Comparison of ENCODE assay signal across 8 cellular contexts in the genomic region with DNA sequence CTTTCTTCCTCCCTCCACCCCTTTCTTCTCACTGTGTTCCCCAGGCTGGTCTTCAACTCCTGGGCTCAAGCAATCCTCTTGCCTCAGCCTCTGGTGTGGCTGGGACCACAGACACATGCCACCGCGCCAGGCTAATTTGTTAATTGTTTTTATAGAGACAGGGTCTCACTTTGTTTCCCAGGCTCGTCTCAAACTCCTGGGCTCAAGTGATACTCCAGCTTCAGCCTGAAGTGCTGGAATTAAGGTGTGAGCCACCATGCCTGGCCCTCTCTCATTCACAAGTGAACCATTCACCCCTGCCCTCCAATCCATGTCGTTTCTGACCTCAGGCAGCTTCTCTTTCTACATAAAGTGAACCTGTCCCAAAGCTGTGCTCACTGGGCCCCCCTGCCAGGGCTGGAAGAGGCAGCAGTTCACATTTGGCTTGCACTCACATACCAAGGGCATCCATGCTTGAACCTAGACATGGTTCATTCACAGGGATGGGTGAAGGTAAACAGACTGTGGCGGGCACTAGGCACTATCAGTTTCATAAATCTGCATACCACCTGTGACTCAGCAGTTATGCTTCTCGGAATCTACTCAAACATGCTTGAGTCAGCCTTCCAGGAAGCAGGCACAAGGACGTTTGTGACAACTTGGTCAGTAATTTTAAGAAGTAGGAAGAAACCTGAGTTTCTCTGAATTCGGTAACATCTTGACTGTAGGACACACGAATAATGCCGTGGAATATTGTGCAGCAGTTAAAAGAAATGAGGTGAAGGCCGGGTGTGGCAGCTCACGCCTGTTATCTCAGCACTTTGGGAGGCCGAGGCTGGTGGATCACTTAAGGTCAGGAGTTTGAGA. TPM values are rescaled to one million over a fixed set of nuclear protein-coding genes. Genes with fewer than 3 reads are reported as not detected.
DNase-seq lines count a peak whose midpoint lies in the region; ATAC-seq, FAIRE-seq and TF ChIP-seq lines count a peak whose summit lies in the region.

No MANE protein-coding gene starts in this region.

- H3K79me2 ChIP-seq in GM12878 (ENCODE audit: control insufficient read depth, insufficient read depth, low read length) = no peaks in the 10 kb centered on the region

- TF ChIP-seq CTCF in GM12878 (IDR thresholded peaks at IDR 0.05 in 2 of 3, conservative IDR thresholded peaks at IDR 0.05 in 1 of 3; ENCODE audit: control insufficient read depth in 2 of 3, extremely low read depth in 1 of 3, insufficient read depth in 1 of 3, low read depth in 3 of 3, low read length in 3 of 3) = no peak
- no peak for TF ChIP-seq CTCF in lung (IDR thresholded peaks at IDR 0.05; ENCODE audit: control extremely low read depth, extremely low read depth)
- TF ChIP-seq CTCF in tibial artery (IDR thresholded peaks at IDR 0.05) = no peak

- WGBS in GM12878 (ENCODE audit: insufficient coverage, insufficient replicate concordance, low lambda C conversion rate, missing lambda C conversion rate) = 9% methylated on average over 13 of the region's 13 CpGs
- WGBS in lung, 2 donors = 35 to 39% methylated on average over 13 of the region's 13 CpGs

- no peaks in the 10 kb centered on the region for H3K36me3 ChIP-seq in GM12878 (ENCODE audit: control insufficient read depth in 2 of 2, insufficient read depth in 2 of 2, low read length in 1 of 2)
- H3K36me3 ChIP-seq in lung (ENCODE audit: control insufficient read depth in 2 of 2, insufficient read depth in 2 of 2, low read length in 2 of 2) = peaks cover 0 to 3% of the 10 kb centered on the region in 2 donors
- peaks cover 9 to 44% (median 10%) of the 10 kb centered on the region in 3 donors for H3K36me3 ChIP-seq in tibial artery

- TF ChIP-seq POLR2A in GM12878 (IDR thresholded peaks at IDR 0.05; ENCODE audit: low read depth, low read length) = no peak

- CTCF ChIA-PET in GM12878 (lab: Yijun Ruan, JAX) = interaction anchor here (0.8 kb wide), 1 partner anchor 59 kb away, joined by 3 read pairs; no protein-coding TSS in a partner anchor

- DNase-seq in stimulated activated naive CD4-positive, alpha-beta T cell treated with Interleukin-2 at 50 U/mL for 16 hours (lab: John Stamatoyannopoulos, UW) = peak; percentile 70
- no peak for DNase-seq in stimulated activated naive CD4-positive, alpha-beta T cell (lab: John Stamatoyannopoulos, UW)
- DNase-seq in HS-5 (ENCODE audit: low read depth) (peak; percentile 90), SW 1271 (lab: John Stamatoyannopoulos, UW) (peak; percentile 65 to 86), GM12878 (ENCODE audit: low read depth, low spot score) (peak; percentile 86), lung (ENCODE audit: low spot score) (peak; percentile 77), tibial artery (peak in 1 of 2 donors; percentile 33)

- intact Hi-C loops in GM12878 (cut with micrococcal nuclease; ENCODE audit: unreplicated experiment) (loop anchor here (5.0 kb wide), 1 partner anchor 37 kb away; no protein-coding TSS in a partner anchor), tibial artery (cut with DNase I; ENCODE audit: low total_unique reads) (no loop called here)

- H3K4me3 ChIP-seq in GM12878 = 0 out of 2 replicates have a peak overlapping the region, but pooled peaks have one; percentile 5
- no peak overlapping the region for H3K4me3 ChIP-seq in lung
- H3K4me3 ChIP-seq in tibial artery = no peak overlapping the region

- H3K9me3 ChIP-seq in GM12878 (replicated peaks; ENCODE audit: control insufficient read depth, insufficient read depth, low read length) = no peaks in the 10 kb centered on the region
- no peaks in the 10 kb centered on the region for H3K9me3 ChIP-seq in lung (ENCODE audit: control insufficient read depth in 2 of 2, insufficient read depth in 1 of 2, low read length in 1 of 2)
- H3K9me3 ChIP-seq in tibial artery = no peaks in the 10 kb centered on the region

- BruUV-seq in GM12878 (replicated peaks; lab: Mats Ljungman, UMichigan) = no TSS peak

- no peaks in the 10 kb centered on the region for H3K27me3 ChIP-seq in GM12878 (replicated peaks in 1 of 2; ENCODE audit: control insufficient read depth in 2 of 2, insufficient read depth in 2 of 2, low read length in 1 of 2)
- H3K27me3 ChIP-seq in lung (ENCODE audit: control insufficient read depth, insufficient read depth) = no peaks in the 10 kb centered on the region
- H3K27me3 ChIP-seq in tibial artery = no peaks in the 10 kb centered on the region

- peaks cover 41% of the 10 kb centered on the region for H3K4me1 ChIP-seq in GM12878 (ENCODE audit: control insufficient read depth, insufficient read depth, low read length)
- peaks cover 0 to 6% of the 10 kb centered on the region in 2 donors for H3K4me1 ChIP-seq in lung (ENCODE audit: control insufficient read depth in 2 of 2, insufficient read depth in 2 of 2, low read length in 2 of 2)
- peaks cover 0 to 20% (median 8%) of the 10 kb centered on the region in 4 donors for H3K4me1 ChIP-seq in tibial artery

- no peak for TF ChIP-seq EP300 in GM12878 (IDR thresholded peaks at IDR 0.05; ENCODE audit: borderline replicate concordance in 1 of 2, control insufficient read depth in 1 of 2, low read depth in 2 of 2, low read length in 2 of 2)

- no peak for TF ChIP-seq RAD21 in GM12878 (IDR thresholded peaks at IDR 0.05; ENCODE audit: insufficient read depth, low read depth, low read length)

- peak; percentile 92 for FAIRE-seq in GM12878 (lab: Jason Lieb, UNC)

- SMC1A ChIA-PET in GM12878 (lab: Charles Lee; ENCODE audit: uncharacterized antibody, unreplicated experiment) = interaction anchor here (1.0 to 1.3 kb wide), 2 partner anchors 9 to 11 kb away, joined by 3 read pairs; no protein-coding TSS in a partner anchor

- H3K4me2 ChIP-seq in GM12878 (ENCODE audit: control insufficient read depth, insufficient read depth) = peak overlapping the region; percentile 75

- H4K20me1 ChIP-seq in GM12878 (ENCODE audit: control insufficient read depth, insufficient read depth) = no peaks in the 10 kb centered on the region

- ATAC-seq in GM12878 (peak; percentile 87), lung (ENCODE audit: insufficient read depth, low FRiP score) (peak; percentile 71), HG03039 (IDR thresholded peaks at IDR 0.05; ENCODE audit: unreplicated experiment) (no peak)

- H3K27ac ChIP-seq in GM12878 (ENCODE audit: control insufficient read depth, insufficient read depth) (peak overlapping the region; percentile 84), lung (ENCODE audit: low read depth in 1 of 2, low read length in 1 of 2) (peak overlapping the region in 1 of 2 donors; percentile 77), tibial artery (peak overlapping the region; percentile 39 to 58)

- in situ Hi-C loops in GM12878 (cut with MboI) = no loop called here

- peak overlapping the region; percentile 44; the same call in 1 of the 2 replicates for H3K9ac ChIP-seq in GM12878 (ENCODE audit: control insufficient read depth, insufficient read depth, low read length)

- RAD21 ChIA-PET in GM12878 (lab: Charles Lee; ENCODE audit: unreplicated experiment) = interaction anchor here (0.9 to 1.4 kb wide), 3 partner anchors 9 to 35 kb away, joined by 3 to 4 read pairs (median 3); no protein-coding TSS in a partner anchor

- peak overlapping the region; percentile 67 for H2AFZ ChIP-seq in GM12878 (ENCODE audit: control insufficient read depth, low read depth, low read length)

- POLR2A ChIA-PET in GM12878 (lab: Charles Lee) = interaction anchor here (0.6 to 0.7 kb wide), 3 partner anchors 24 to 124 kb away, joined by 3 to 8 read pairs (median 3); no protein-coding TSS in a partner anchor

RNA-seq across cellular contexts. Expression of a gene that starts 6.0 kb away (rescaled TPM):
- total RNA-seq in GM12878 (2013; cell fraction: nucleolus; rRNA removed) = 595 and 707 TPM in 2 replicates
- total RNA-seq in GM12878 (2014; rRNA removed) (84.7 and 105 TPM in 2 replicates), GM12878 (2014; rRNA removed; fragmentation: Illumina TruSeq; extraction: Trizol) (54.8 and 60.3 TPM in 2 replicates), GM12878 (2021) (129 and 145 TPM in 2 replicates), lung (100 to 1,000 TPM; 135 to 198 TPM)
- 66.3 TPM for polyA plus RNA-seq in GM12878 (2011; ENCODE audit: low read depth)
- polyA plus RNA-seq in GM12878 (2011; rRNA removed) (58.2 and 76.8 TPM in 2 replicates), GM12878 (2014; fragmentation: Illumina TruSeq; extraction: Trizol) (97.1 and 113 TPM in 2 replicates), GM12878 (2014; fragmentation: Nextera tagmentation; extraction: Ambion mirVana) (10 to 100 TPM; 18.6 to 23.6 TPM), GM12878 (2014; rRNA removed) (79.3 and 95.1 TPM in 2 replicates), GM12878 (2016; fragmentation: Nextera tagmentation; extraction: Ambion mirVana) (10 to 100 TPM; 52.4 to 53.6 TPM), lung (10 to 100 TPM; 67.0 to 76.7 TPM)
- 51.9 and 56.6 TPM in 2 replicates for polyA plus RNA-seq in GM12878 (2011; cell fraction: cytosol; rRNA removed)
- 460 and 635 TPM in 2 replicates for polyA plus RNA-seq in GM12878 (2011; cell fraction: nucleus; rRNA removed)
- polyA plus RNA-seq in GM12878 (2012) = 82.0 and 104 TPM in 2 replicates
- 191 and 202 TPM in 2 replicates for polyA minus RNA-seq in GM12878 (2011; rRNA and poly(A)+ RNA removed)
- polyA minus RNA-seq in GM12878 (2011; cell fraction: cytosol; rRNA and poly(A)+ RNA removed) = 72.8 and 86.2 TPM in 2 replicates
- polyA minus RNA-seq in GM12878 (2011; cell fraction: nucleus; rRNA and poly(A)+ RNA removed) = 196 and 291 TPM in 2 replicates

RNA-seq across cellular contexts. Expression of a gene that starts 34.4 kb away (rescaled TPM):
- total RNA-seq in GM12878 (2013; cell fraction: nucleolus; rRNA removed) = 14.5 and 18.3 TPM in 2 replicates
- total RNA-seq in GM12878 (2014; rRNA removed) (2.1 and 3.3 TPM in 2 replicates), GM12878 (2014; rRNA removed; fragmentation: Illumina TruSeq; extraction: Trizol) (0.46 and 0.54 TPM in 2 replicates), GM12878 (2021) (1.5 and 2.2 TPM in 2 replicates), lung (10 to 100 TPM; 27.8 to 34.2 TPM)
- polyA plus RNA-seq in GM12878 (2011; ENCODE audit: low read depth) = 2.1 TPM
- polyA plus RNA-seq in GM12878 (2011; rRNA removed) (0.36 and 0.65 TPM in 2 replicates), GM12878 (2014; fragmentation: Illumina TruSeq; extraction: Trizol) (0.22 and 0.73 TPM in 2 replicates), GM12878 (2014; fragmentation: Nextera tagmentation; extraction: Ambion mirVana) (under 1 TPM in 1 of 2 experiments, not detected in 1; 0.05 TPM), GM12878 (2014; rRNA removed) (4.1 TPM in 2 replicates), GM12878 (2016; fragmentation: Nextera tagmentation; extraction: Ambion mirVana) (1 to 10 TPM; 1.2 to 2.2 TPM), lung (10 to 100 TPM; 25.0 to 37.0 TPM)
- 1.0 and 1.4 TPM in 2 replicates for polyA plus RNA-seq in GM12878 (2011; cell fraction: cytosol; rRNA removed)
- 12.5 and 13.2 TPM in 2 replicates for polyA plus RNA-seq in GM12878 (2011; cell fraction: nucleus; rRNA removed)
- 4.4 and 5.4 TPM in 2 replicates for polyA plus RNA-seq in GM12878 (2012)
- 0.44 and 0.46 TPM in 2 replicates for polyA minus RNA-seq in GM12878 (2011; rRNA and poly(A)+ RNA removed)
- polyA minus RNA-seq in GM12878 (2011; cell fraction: cytosol; rRNA and poly(A)+ RNA removed) = not detected in 2 replicates
- 2.8 and 4.0 TPM in 2 replicates for polyA minus RNA-seq in GM12878 (2011; cell fraction: nucleus; rRNA and poly(A)+ RNA removed)

RNA-seq across cellular contexts. Expression of a gene that starts 34.5 kb away (rescaled TPM):
- total RNA-seq in GM12878 (2013; cell fraction: nucleolus; rRNA removed) = 53.8 and 65.3 TPM in 2 replicates
- total RNA-seq in GM12878 (2014; rRNA removed) (4.4 and 4.5 TPM in 2 replicates), GM12878 (2014; rRNA removed; fragmentation: Illumina TruSeq; extraction: Trizol) (3.4 and 3.9 TPM in 2 replicates), GM12878 (2021) (12.0 and 16.0 TPM in 2 replicates), lung (10 to 100 TPM; 27.5 to 75.1 TPM)
- polyA plus RNA-seq in GM12878 (2011; ENCODE audit: low read depth) = 11.0 TPM
- polyA plus RNA-seq in GM12878 (2011; rRNA removed) (5.8 and 6.2 TPM in 2 replicates), GM12878 (2014; fragmentation: Illumina TruSeq; extraction: Trizol) (4.5 and 5.7 TPM in 2 replicates), GM12878 (2014; fragmentation: Nextera tagmentation; extraction: Ambion mirVana) (1 to 10 TPM in 1 of 2 experiments, under 1 TPM in 1; 0.13 to 1.3 TPM), GM12878 (2014; rRNA removed) (10.2 and 12.9 TPM in 2 replicates), GM12878 (2016; fragmentation: Nextera tagmentation; extraction: Ambion mirVana) (10 to 100 TPM; 14.0 to 17.2 TPM), lung (10 to 100 TPM; 42.5 to 65.7 TPM)
- 7.8 and 9.5 TPM in 2 replicates for polyA plus RNA-seq in GM12878 (2011; cell fraction: cytosol; rRNA removed)
- polyA plus RNA-seq in GM12878 (2011; cell fraction: nucleus; rRNA removed) = 69.7 and 83.3 TPM in 2 replicates
- 22.7 and 24.5 TPM in 2 replicates for polyA plus RNA-seq in GM12878 (2012)
- 3.8 and 4.3 TPM in 2 replicates for polyA minus RNA-seq in GM12878 (2011; rRNA and poly(A)+ RNA removed)
- 4.9 and 10.6 TPM in 2 replicates for polyA minus RNA-seq in GM12878 (2011; cell fraction: cytosol; rRNA and poly(A)+ RNA removed)
- 6.4 and 13.8 TPM in 2 replicates for polyA minus RNA-seq in GM12878 (2011; cell fraction: nucleus; rRNA and poly(A)+ RNA removed)

Comparison
In these comparisons a context has a peak if more than half of its experiments do, and no peak if none do; other contexts are left out.
1. DNase-seq: peak in stimulated activated naive CD4-positive, alpha-beta T cell treated with Interleukin-2 at 50 U/mL for 16 hours (single experiment), HS-5 (single experiment), SW 1271 (2 of 2), GM12878 (single experiment) and lung (single experiment); none in stimulated activated naive CD4-positive, alpha-beta T cell (0 of 6).